In genomic region chr7:133275008-133275407, GRCh38 we compare ENCODE assay signal across 20 cellular contexts. TPM values are rescaled to one million over a fixed set of nuclear protein-coding genes. Genes with fewer than 3 reads are reported as not detected.
DNase-seq lines count a peak whose midpoint lies in the region; ATAC-seq and TF ChIP-seq lines count a peak whose summit lies in the region.
"Had no signal": no experiment of that assay in that cellular context is flagged by ENCODE, and none has a peak within 500 bp of the region (broad histone marks: within the 10 kb centered on the region; RNA-seq: fewer than 3 reads in every experiment).

No MANE protein-coding gene starts in this region.

- DNase-seq in DMS53 (lab: John Stamatoyannopoulos, UW): peak; percentile 51
- DNase-seq in DMS53 treated with DMSO at 0.1 percent for 48 hours (lab: John Stamatoyannopoulos, UW; ENCODE audit: unreplicated experiment): no peak
- peak; percentile 6 for DNase-seq in NCI-H146 (lab: John Stamatoyannopoulos, UW)
- no peak for DNase-seq in astrocyte of the cerebellum (ENCODE audit: low read depth)
- DNase-seq in left lobe of liver (ENCODE audit: low spot score): no peak
- no peak for DNase-seq in stimulated activated naive B cell treated with anti-CD40 and anti-IgM and Interleukin-4, amounts not matched to agents 10 μg/mL and 1 μg/mL and 100 μg/mL, for 72 hours
- no peak for DNase-seq in activated CD8-positive, alpha-beta memory T cell treated with anti-CD3 and anti-CD28 coated beads for 24 hours
- DNase-seq: activated naive CD4-positive, alpha-beta T cell treated with anti-CD3 and anti-CD28 coated beads for 36 hours; CD4-positive, alpha-beta memory T cell; GF-D8; hippocampal formation; left lung; NCI-H187 treated with DMSO at 0.1 percent for 48 hours; pancreas; Right ventricle myocardium superior; transverse colon had no signal

- H3K27ac Mint-ChIP-seq in stimulated activated naive B cell treated with anti-CD40 and anti-IgM and Interleukin-4, amounts not matched to agents 10 μg/mL and 1 μg/mL and 100 μg/mL, for 72 hours: no peak overlapping the region
- H3K27ac Mint-ChIP-seq: activated naive CD4-positive, alpha-beta T cell treated with anti-CD3 and anti-CD28 coated beads for 36 hours; stimulated activated effector memory CD8-positive, alpha-beta T cell treated with anti-CD3 and anti-CD28 coated beads, Interleukin-12 subunit alpha, Interleukin-12 subunit beta, amount 100 ng/mL, for 72 hours had no signal

- H3K4me3 Mint-ChIP-seq in stimulated activated naive B cell treated with anti-CD40 and anti-IgM and Interleukin-4, amounts not matched to agents 10 μg/mL and 1 μg/mL and 100 μg/mL, for 72 hours: no peak overlapping the region
- H3K4me3 Mint-ChIP-seq: activated naive CD4-positive, alpha-beta T cell treated with anti-CD3 and anti-CD28 coated beads for 36 hours; CD4-positive, alpha-beta memory T cell; stimulated activated effector memory CD8-positive, alpha-beta T cell treated with anti-CD3 and anti-CD28 coated beads, Interleukin-12 subunit alpha, Interleukin-12 subunit beta, amount 100 ng/mL, for 72 hours had no signal

- no peak overlapping the region for H3K4me3 ChIP-seq in astrocyte of the cerebellum (ENCODE audit: low read depth, low read length)
- H3K4me3 ChIP-seq: A549, left lung, pancreas, smooth muscle cell, transverse colon had no signal

- peaks cover 5% of the 10 kb centered on the region in 2 donors for H3K9me3 Mint-ChIP-seq in stimulated activated naive B cell treated with anti-CD40 and anti-IgM and Interleukin-4, amounts not matched to agents 10 μg/mL and 1 μg/mL and 100 μg/mL, for 72 hours

- in situ Hi-C loops in astrocyte of the cerebellum (cut with HindIII; ENCODE audit: low sequenced_read_pairs): no loop called here

- peak; percentile 21 for TF ChIP-seq CTCF in astrocyte of the cerebellum (IDR thresholded peaks at IDR 0.05; ENCODE audit: low read depth, low read length, missing control alignments)

- peaks cover 2 to 5% of the 10 kb centered on the region in 2 donors for H3K4me1 Mint-ChIP-seq in stimulated activated naive B cell treated with anti-CD40 and anti-IgM and Interleukin-4, amounts not matched to agents 10 μg/mL and 1 μg/mL and 100 μg/mL, for 72 hours
- H3K4me1 Mint-ChIP-seq: stimulated activated effector memory CD8-positive, alpha-beta T cell treated with anti-CD3 and anti-CD28 coated beads, Interleukin-12 subunit alpha, Interleukin-12 subunit beta, amount 100 ng/mL, for 72 hours had no signal

- ATAC-seq in left lobe of liver (peak; percentile 44), HG03469 (IDR thresholded peaks at IDR 0.05; ENCODE audit: unreplicated experiment) (no peak)
- ATAC-seq in stimulated activated naive B cell treated with anti-CD40 and anti-IgM and Interleukin-4, amounts not matched to agents 10 μg/mL and 1 μg/mL and 100 μg/mL, for 72 hours (replicated peaks): no peak
- ATAC-seq: left lung; stimulated activated effector memory CD8-positive, alpha-beta T cell treated with anti-CD3 and anti-CD28 coated beads, Interleukin-12 subunit alpha, Interleukin-12 subunit beta, amount 100 ng/mL, for 72 hours had no signal

- H3K36me3 Mint-ChIP-seq in stimulated activated naive B cell treated with anti-CD40 and anti-IgM and Interleukin-4, amounts not matched to agents 10 μg/mL and 1 μg/mL and 100 μg/mL, for 72 hours: peaks cover 41 to 50% of the 10 kb centered on the region in 2 donors

- no peaks in the 10 kb centered on the region for H3K27me3 Mint-ChIP-seq in stimulated activated naive B cell treated with anti-CD40 and anti-IgM and Interleukin-4, amounts not matched to agents 10 μg/mL and 1 μg/mL and 100 μg/mL, for 72 hours
- H3K27me3 Mint-ChIP-seq: CD4-positive, alpha-beta memory T cell had no signal

RNA-seq across cellular contexts. Expression of gene EXOC4, which starts 22.1 kb away (rescaled TPM):
- total RNA-seq in left lobe of liver: 23.1 TPM

Comparison
In these comparisons a context has a peak if more than half of its experiments do, and no peak if none do; other contexts are left out.
1. DNase-seq: peak in DMS53 (single experiment) and NCI-H146 (single experiment); none in DMS53 treated with DMSO at 0.1 percent for 48 hours (single experiment), astrocyte of the cerebellum (single experiment), left lobe of liver (single experiment), stimulated activated naive B cell treated with anti-CD40 and anti-IgM and Interleukin-4, amounts not matched to agents 10 μg/mL and 1 μg/mL and 100 μg/mL, for 72 hours (single experiment) and activated CD8-positive, alpha-beta memory T cell treated with anti-CD3 and anti-CD28 coated beads for 24 hours (single experiment).